In the genomic region with DNA sequence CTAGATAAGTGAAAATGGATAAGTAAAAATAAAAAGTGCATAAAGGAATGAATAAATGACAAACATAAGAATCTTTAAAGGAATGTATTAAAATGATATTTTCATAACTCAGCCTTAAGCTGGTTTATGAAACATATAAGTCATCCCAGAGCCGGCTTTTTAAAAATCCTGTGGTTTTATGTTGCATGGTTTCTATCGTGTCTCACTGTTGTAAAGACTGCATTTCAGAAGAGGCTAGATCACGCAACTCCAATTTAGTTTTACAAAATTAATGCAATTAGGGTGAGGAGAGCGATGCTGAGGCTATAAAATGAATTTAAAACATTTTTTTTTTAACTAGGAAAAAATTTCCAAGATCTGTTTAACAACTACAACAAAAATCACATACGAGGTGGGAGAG, we compare ENCODE assay signal across 15 cellular contexts.
A peak's percentile ranks its signal among the peaks of the same experiment; 100 is the strongest.
DNase-seq lines count a peak whose midpoint lies in the region; ATAC-seq and TF ChIP-seq lines count a peak whose summit lies in the region.
"Had no signal": no experiment of that assay in that cellular context is flagged by ENCODE, and none has a peak within 500 bp of the region (broad histone marks: within the 10 kb centered on the region; RNA-seq: fewer than 3 reads in every experiment).

No MANE protein-coding gene starts in this region.

- DNase-seq in GM04504 (ENCODE audit: low read depth): peak; percentile 53
- peak; percentile 78 for DNase-seq in fibroblast of peridontal ligament (ENCODE audit: extremely low read depth)
- DNase-seq in smooth muscle cell (lab: John Stamatoyannopoulos, UW; ENCODE audit: unreplicated experiment): no peak
- DNase-seq in OCI-LY7 (ENCODE audit: low spot score): no peak
- no peak for DNase-seq in GF-D8 (lab: John Stamatoyannopoulos, UW)
- DNase-seq in mesenteric fat pad (ENCODE audit: low spot score): no peak
- DNase-seq: NCI-H1417 treated with DMSO at 0.1 percent for 48 hours, NCI-H2081, NCI-H524, RPMI8226 had no signal

- WGBS in smooth muscle cell (ENCODE audit: low lambda C conversion rate): 49% methylated on average over 5 of the region's 5 CpGs

- H4K20me1 ChIP-seq in smooth muscle cell (ENCODE audit: low read depth) (no peaks in the 10 kb centered on the region), OCI-LY7 (ENCODE audit: insufficient read depth, low read length) (no peaks in the 10 kb centered on the region)
- H4K20me1 ChIP-seq: BLaER1 treated with 17β-estradiol and CSF1 and Interleukin-3, amounts not matched to agents 10 nM and 100 nM had no signal

- no peaks in the 10 kb centered on the region for H3F3A ChIP-seq in smooth muscle cell (ENCODE audit: low read depth)

- H3K9me3 ChIP-seq in smooth muscle cell (replicated peaks; ENCODE audit: low read depth) (no peaks in the 10 kb centered on the region), OCI-LY7 (ENCODE audit: low read length) (peaks cover 5% of the 10 kb centered on the region; the same call in 1 of the 2 replicates)

- H2AFZ ChIP-seq in smooth muscle cell (ENCODE audit: low read depth): no peak overlapping the region
- no peak overlapping the region for H2AFZ ChIP-seq in OCI-LY7 (ENCODE audit: low read length)
- H2AFZ ChIP-seq: GM23338 had no signal

- intact Hi-C loops in OCI-LY7 (cut with micrococcal nuclease; ENCODE audit: unreplicated experiment): no loop called here

- H3K4me2 ChIP-seq in smooth muscle cell (peak overlapping the region; percentile 41), OCI-LY7 (ENCODE audit: low read length) (no peak overlapping the region)
- H3K4me2 ChIP-seq: BLaER1 treated with 17β-estradiol and CSF1 and Interleukin-3, amounts not matched to agents 10 nM and 100 nM; GM23338; KMS-11 had no signal

- no peaks in the 10 kb centered on the region for H3K4me1 ChIP-seq in smooth muscle cell (ENCODE audit: low read depth)
- H3K4me1 ChIP-seq in OCI-LY7 (ENCODE audit: insufficient read depth, low read length, poor library complexity, severe bottlenecking): no peaks in the 10 kb centered on the region
- H3K4me1 ChIP-seq: BLaER1 treated with 17β-estradiol and CSF1 and Interleukin-3, amounts not matched to agents 10 nM and 100 nM had no signal

- H3K9ac ChIP-seq in smooth muscle cell (ENCODE audit: low read depth): peak overlapping the region; percentile 18
- H3K9ac ChIP-seq: BLaER1 treated with 17β-estradiol and CSF1 and Interleukin-3, amounts not matched to agents 10 nM and 100 nM; KMS-11 had no signal

- POLR2A ChIA-PET in OCI-LY7 (lab: Charles Lee): no interaction called here

- BruUV-seq in OCI-LY7 (replicated peaks; lab: Mats Ljungman, UMichigan): no TSS peak

- H3K36me3 ChIP-seq in smooth muscle cell (ENCODE audit: low read depth) (no peaks in the 10 kb centered on the region), OCI-LY7 (ENCODE audit: insufficient read depth, low read length) (no peaks in the 10 kb centered on the region)
- H3K36me3 ChIP-seq: BLaER1 treated with 17β-estradiol and CSF1 and Interleukin-3, amounts not matched to agents 10 nM and 100 nM had no signal

- H3K27ac ChIP-seq in smooth muscle cell (ENCODE audit: low read depth) (peak overlapping the region; percentile 46), OCI-LY7 (ENCODE audit: low read depth, low read length, poor library complexity, severe bottlenecking) (no peak overlapping the region)
- H3K27ac ChIP-seq: BLaER1 treated with 17β-estradiol and CSF1 and Interleukin-3, amounts not matched to agents 10 nM and 100 nM; KMS-11 had no signal

- H3K4me3 ChIP-seq in smooth muscle cell (no peak overlapping the region), OCI-LY7 (ENCODE audit: low read depth, low read length, poor library complexity, severe bottlenecking) (no peak overlapping the region)
- H3K4me3 ChIP-seq: BLaER1 treated with 17β-estradiol and CSF1 and Interleukin-3, amounts not matched to agents 10 nM and 100 nM; GM23338 had no signal

- CTCF ChIA-PET in OCI-LY7 (lab: Charles Lee; ENCODE audit: unreplicated experiment): no interaction called here

- H3K9me2 ChIP-seq in OCI-LY7 (ENCODE audit: insufficient read depth, low read length): no peaks in the 10 kb centered on the region

- H3K27me3 ChIP-seq in smooth muscle cell (ENCODE audit: low read depth): no peaks in the 10 kb centered on the region
- H3K27me3 ChIP-seq: BLaER1 treated with 17β-estradiol and CSF1 and Interleukin-3, amounts not matched to agents 10 nM and 100 nM had no signal

- H3K79me2 ChIP-seq in smooth muscle cell (ENCODE audit: low read depth) (no peaks in the 10 kb centered on the region), OCI-LY7 (ENCODE audit: insufficient read depth, low read depth, low read length) (no peaks in the 10 kb centered on the region)

- TF ChIP-seq CTCF in smooth muscle cell (IDR thresholded peaks at IDR 0.05; ENCODE audit: borderline replicate concordance, insufficient read depth, poor library complexity, severe bottlenecking) (no peak), OCI-LY7 (conservative IDR thresholded peaks at IDR 0.05; ENCODE audit: low read length) (no peak)

- ATAC-seq in SK-N-SH treated with all-trans-retinoic acid at 6 μM for 48 hours (peak; percentile 65), HG03097 (IDR thresholded peaks at IDR 0.05; ENCODE audit: low FRiP score, unreplicated experiment) (no peak)
- ATAC-seq: GM23338 had no signal

TF ChIP-seq in SK-N-SH treated with all-trans-retinoic acid at 6 μM for 48 hours, 23 proteins besides CTCF, POLR2A, EP300 and RAD21:
- TF ChIP-seq ISL1 (CRISPR knock-in tag; IDR thresholded peaks at IDR 0.05): no peak

Comparison
In these comparisons a context has a peak if more than half of its experiments do, and no peak if none do; other contexts are left out.
1. DNase-seq: peak in GM04504 (single experiment) and fibroblast of peridontal ligament (single experiment); none in smooth muscle cell (single experiment), OCI-LY7 (single experiment), GF-D8 (single experiment) and mesenteric fat pad (single experiment).